25 cellular contexts compared by ENCODE assay signal in genomic region chr2:177667626-177668025, GRCh38.
DNase-seq lines count a peak whose midpoint lies in the region; ATAC-seq and TF ChIP-seq lines count a peak whose summit lies in the region.
"Had no signal": no experiment of that assay in that cellular context is flagged by ENCODE, and none has a peak within 500 bp of the region (broad histone marks: within the 10 kb centered on the region; RNA-seq: fewer than 3 reads in every experiment).

No MANE protein-coding gene starts in this region.

- POLR2A ChIA-PET in MCF 10A (lab: Yijun Ruan, JAX): no interaction called here

- no peak overlapping the region for H3K27ac ChIP-seq in breast epithelium
- H3K27ac ChIP-seq: body of pancreas, KMS-11, left ventricle myocardium inferior, right atrium auricular region, testis had no signal

- intact Hi-C loops in MCF 10A (cut with micrococcal nuclease): no loop called here
- intact Hi-C loops in breast epithelium (cut with DNase I; ENCODE audit: low total_unique reads): no loop called here
- intact Hi-C loops in natural killer cell (cut with micrococcal nuclease): no loop called here
- intact Hi-C loops in left colon (cut with DNase I, micrococcal nuclease): no loop called here

- H3K27me3 Mint-ChIP-seq in MCF 10A (ENCODE audit: insufficient read depth, unreplicated experiment) (peaks cover 11% of the 10 kb centered on the region), natural killer cell (ENCODE audit: low read depth in 2 of 2) (peaks cover 0 to 19% of the 10 kb centered on the region in 2 donors)
- H3K27me3 Mint-ChIP-seq: activated naive CD8-positive, alpha-beta T cell had no signal

- H3K36me3 ChIP-seq in breast epithelium: no peaks in the 10 kb centered on the region
- H3K36me3 ChIP-seq: left ventricle myocardium inferior, right atrium auricular region had no signal

- no peaks in the 10 kb centered on the region for H3K9me3 ChIP-seq in breast epithelium
- H3K9me3 ChIP-seq: body of pancreas, left ventricle myocardium inferior, right atrium auricular region, testis had no signal

- H3K9me3 Mint-ChIP-seq in MCF 10A (ENCODE audit: unreplicated experiment) (no peaks in the 10 kb centered on the region), natural killer cell (no peaks in the 10 kb centered on the region)

- no peaks in the 10 kb centered on the region for H3K4me1 ChIP-seq in breast epithelium
- H3K4me1 ChIP-seq: body of pancreas, right atrium auricular region, testis had no signal

- CTCF ChIA-PET in MCF 10A (lab: Yijun Ruan, JAX): interaction anchor here (0.6 to 1.0 kb wide), 2 partner anchors 13 to 35 kb away, joined by 3 read pairs; no protein-coding TSS in a partner anchor

- no peak for TF ChIP-seq POLR2A in breast epithelium (IDR thresholded peaks at IDR 0.05)

- H3K4me3 Mint-ChIP-seq in MCF 10A (ENCODE audit: unreplicated experiment) (no peak overlapping the region), natural killer cell (no peak overlapping the region)
- H3K4me3 Mint-ChIP-seq: activated naive CD8-positive, alpha-beta T cell; CD4-positive, CD25-positive, alpha-beta regulatory T cell had no signal

- TF ChIP-seq CTCF in MCF 10A (IDR thresholded peaks at IDR 0.05; ENCODE audit: unreplicated experiment) (no peak), breast epithelium (IDR thresholded peaks at IDR 0.05) (no peak), epithelial cell of esophagus (IDR thresholded peaks at IDR 0.05; ENCODE audit: insufficient read depth, low read depth, low read length, missing control alignments) (no peak), natural killer cell (IDR thresholded peaks at IDR 0.05) (no peak)

- H3K36me3 Mint-ChIP-seq in MCF 10A (ENCODE audit: insufficient read depth, unreplicated experiment) (no peaks in the 10 kb centered on the region), natural killer cell (no peaks in the 10 kb centered on the region)
- H3K36me3 Mint-ChIP-seq: activated naive CD8-positive, alpha-beta T cell; CD4-positive, CD25-positive, alpha-beta regulatory T cell had no signal

- DNase-seq in MCF 10A (ENCODE audit: unreplicated experiment) (peak; percentile 60), breast epithelium (ENCODE audit: low spot score in 2 of 2) (no peak), RKO (ENCODE audit: low spot score) (peak; percentile 59), epithelial cell of esophagus (ENCODE audit: low read depth) (peak; percentile 52), RPMI8226 (no peak), natural killer cell (no peak), left colon (no peak)
- DNase-seq: activated CD8-positive, alpha-beta memory T cell treated with anti-CD3 and anti-CD28 coated beads for 24 hours; activated T-cell treated with anti-CD3 and anti-CD28 coated beads, Interleukin-2, amount 50 U/mL, for 48 hours; CD4-positive, CD25-positive, alpha-beta regulatory T cell; DMS153; left ventricle myocardium inferior; NCI-H1092; NCI-H774; occipital lobe; T-helper 9 cell; testis had no signal

- H3K27ac Mint-ChIP-seq in MCF 10A (ENCODE audit: low read depth, unreplicated experiment) (no peak overlapping the region), natural killer cell (no peak overlapping the region)
- H3K27ac Mint-ChIP-seq: activated naive CD8-positive, alpha-beta T cell; CD4-positive, CD25-positive, alpha-beta regulatory T cell had no signal

- BruUV-seq in MCF 10A (replicated peaks; lab: Mats Ljungman, UMichigan): no TSS peak

- ATAC-seq in GM21717 (IDR thresholded peaks at IDR 0.05; ENCODE audit: unreplicated experiment): no peak
- no peak for ATAC-seq in natural killer cell
- ATAC-seq in left colon: no peak
- ATAC-seq: activated CD4-positive, CD25-positive, alpha-beta regulatory T cell treated with anti-CD3 and anti-CD28 coated beads, Interleukin-2, amount 50 U/mL, for 24 hours; body of pancreas; Panc1; SK-N-SH treated with all-trans-retinoic acid at 6 μM for 48 hours had no signal

- no peaks in the 10 kb centered on the region for H3K4me1 Mint-ChIP-seq in MCF 10A (ENCODE audit: insufficient read depth, unreplicated experiment)
- H3K4me1 Mint-ChIP-seq in natural killer cell: no peaks in the 10 kb centered on the region
- H3K4me1 Mint-ChIP-seq: CD4-positive, CD25-positive, alpha-beta regulatory T cell had no signal

- H3K27me3 ChIP-seq in breast epithelium: no peaks in the 10 kb centered on the region
- H3K27me3 ChIP-seq: body of pancreas, right atrium auricular region, testis had no signal

- no peak overlapping the region for H3K4me3 ChIP-seq in breast epithelium
- H3K4me3 ChIP-seq in epithelial cell of esophagus (ENCODE audit: low read length): no peak overlapping the region
- H3K4me3 ChIP-seq: body of pancreas, left ventricle myocardium inferior, right atrium auricular region, testis had no signal

Comparison
In these comparisons a context has a peak if more than half of its experiments do, and no peak if none do; other contexts are left out.
1. DNase-seq: peak in MCF 10A (single experiment), RKO (single experiment) and epithelial cell of esophagus (single experiment); none in breast epithelium (0 of 2), RPMI8226 (single experiment), natural killer cell (single experiment) and left colon (0 of 2).